20 cellular contexts compared by ENCODE assay signal in genomic region chr11:109845437-109845836, GRCh38.
"Had no signal": no experiment of that assay in that cellular context is flagged by ENCODE, and none has a peak within 500 bp of the region (broad histone marks: within the 10 kb centered on the region; RNA-seq: fewer than 3 reads in every experiment).

No MANE protein-coding gene starts in this region.

- H3K27me3 ChIP-seq: right atrium auricular region, tibial nerve, uterus had no signal

- H3K4me1 Mint-ChIP-seq: activated naive CD8-positive, alpha-beta T cell treated with anti-CD3 and anti-CD28 coated beads, Interleukin-2, amount 10 ng/mL, durations not matched to agents 7 days and 5 days had no signal

- DNase-seq: activated CD4-positive, alpha-beta T cell treated with anti-CD3 and anti-CD28 coated beads, Interleukin-2, amount 50 U/mL, for 4 hours; activated CD4-positive, CD25-positive, alpha-beta regulatory T cell treated with anti-CD3 and anti-CD28 coated beads, Interleukin-2, amount 50 U/mL, for 72 hours; activated naive CD4-positive, alpha-beta T cell; activated naive CD8-positive, alpha-beta T cell treated with anti-CD3 and anti-CD28 coated beads, Interleukin-2, amount 10 ng/mL, durations not matched to agents 7 days and 5 days; activated T-cell treated with anti-CD3 and anti-CD28 coated beads for 4 hours; aorta; dorsolateral prefrontal cortex; endodermal cell; hypothalamus; mesendoderm; occipital lobe; small intestine; stimulated activated CD4-positive, alpha-beta T cell treated with anti-CD3 and anti-CD28 coated beads, Interleukin-4, amount 100 ng/mL, for 24 hours; stimulated activated naive CD4-positive, alpha-beta T cell; substantia nigra; uterus had no signal

- H3K4me1 ChIP-seq: right atrium auricular region, tibial nerve, uterus had no signal

- H3K9me3 Mint-ChIP-seq: activated naive CD8-positive, alpha-beta T cell treated with anti-CD3 and anti-CD28 coated beads, Interleukin-2, amount 10 ng/mL, durations not matched to agents 7 days and 5 days; endodermal cell had no signal

- ATAC-seq: natural killer cell treated with Interleukin-12 subunit alpha and Interleukin-12 subunit beta and Interleukin-15 and Interleukin-18, amount 100 ng/mL, for 72 hours had no signal

- H3K4me3 Mint-ChIP-seq: activated naive CD8-positive, alpha-beta T cell treated with anti-CD3 and anti-CD28 coated beads, Interleukin-2, amount 10 ng/mL, durations not matched to agents 7 days and 5 days; endodermal cell; natural killer cell treated with Interleukin-12 subunit alpha and Interleukin-12 subunit beta and Interleukin-15 and Interleukin-18, amount 100 ng/mL, for 72 hours had no signal

- H3K36me3 Mint-ChIP-seq: activated naive CD8-positive, alpha-beta T cell treated with anti-CD3 and anti-CD28 coated beads, Interleukin-2, amount 10 ng/mL, durations not matched to agents 7 days and 5 days; natural killer cell treated with Interleukin-12 subunit alpha and Interleukin-12 subunit beta and Interleukin-15 and Interleukin-18, amount 100 ng/mL, for 72 hours had no signal

- H3K27ac ChIP-seq: dorsolateral prefrontal cortex, right atrium auricular region, tibial nerve, uterus had no signal

- H3K4me3 ChIP-seq: dorsolateral prefrontal cortex, right atrium auricular region, tibial nerve, uterus had no signal

- H3K36me3 ChIP-seq: right atrium auricular region, tibial nerve, uterus had no signal

- H3K27ac Mint-ChIP-seq: activated naive CD8-positive, alpha-beta T cell treated with anti-CD3 and anti-CD28 coated beads, Interleukin-2, amount 10 ng/mL, durations not matched to agents 7 days and 5 days; endodermal cell; natural killer cell treated with Interleukin-12 subunit alpha and Interleukin-12 subunit beta and Interleukin-15 and Interleukin-18, amount 100 ng/mL, for 72 hours; progenitor cell of endocrine pancreas had no signal

- H3K9me3 ChIP-seq: right atrium auricular region, tibial nerve, uterus had no signal
